ENCODE assay signal across 30 cellular contexts in genomic region chr12:71591601-71592000, GRCh38.
"Had no signal": no experiment of that assay in that cellular context is flagged by ENCODE, and none has a peak within 500 bp of the region (broad histone marks: within the 10 kb centered on the region; RNA-seq: fewer than 3 reads in every experiment).

No MANE protein-coding gene starts in this region.

- DNase-seq: activated CD4-positive, alpha-beta memory T cell treated with anti-CD3 and anti-CD28 coated beads for 36 hours; activated CD4-positive, alpha-beta T cell treated with anti-CD3 and anti-CD28 coated beads, Interleukin-2, amount 10 ng/mL, durations not matched to agents 24 days and 14 days; activated CD8-positive, alpha-beta memory T cell treated with anti-CD3 and anti-CD28 coated beads, Interleukin-2, amount 50 U/mL, for 48 hours; activated gamma-delta T cell; activated naive CD4-positive, alpha-beta T cell treated with anti-CD3 and anti-CD28 coated beads, Interleukin-2, amount 10 ng/mL, durations not matched to agents 7 days and 5 days; activated naive CD8-positive, alpha-beta T cell treated with anti-CD3 and anti-CD28 coated beads, Interleukin-2, amount 10 ng/mL, durations not matched to agents 7 days and 5 days; activated T-cell treated with anti-CD3 and anti-CD28 coated beads, Interleukin-2, amount 50 U/mL, for 24 hours; brain microvascular endothelial cell; foreskin fibroblast; head of caudate nucleus; hypothalamus; midbrain; naive thymus-derived CD8-positive, alpha-beta T cell; occipital lobe; psoas muscle; stimulated activated CD4-positive, alpha-beta T cell treated with anti-CD3 and anti-CD28 coated beads, Interleukin-1b, Interleukin-23, amount 100 ng/mL, for 48 hours; stimulated activated CD4-positive, alpha-beta T cell treated with anti-CD3 and anti-CD28 coated beads, Interleukin-4, amount 100 ng/mL, for 4 hours; stimulated activated CD8-positive, alpha-beta memory T cell treated with anti-CD3 and anti-CD28 coated beads, Interleukin-4, amount 100 ng/mL, for 48 hours; stimulated activated naive CD8-positive, alpha-beta T cell treated with anti-CD3 and anti-CD28 coated beads, Interleukin-15, amount 100 ng/mL, for 72 hours; substantia nigra; T-helper 1 cell; upper lobe of left lung had no signal

- ATAC-seq: activated CD4-positive, CD25-positive, alpha-beta regulatory T cell treated with anti-CD3 and anti-CD28 coated beads, Interleukin-2, amount 50 U/mL, for 24 hours; esophagus mucosa; naive thymus-derived CD8-positive, alpha-beta T cell; psoas muscle; stimulated activated memory B cell treated with anti-CD40 and anti-IgM and Interleukin-4, amounts not matched to agents 10 μg/mL and 1 μg/mL and 100 μg/mL, for 72 hours; stimulated activated naive CD8-positive, alpha-beta T cell treated with anti-CD3 and anti-CD28 coated beads, Interleukin-15, amount 100 ng/mL, for 72 hours had no signal

- H3K9me3 ChIP-seq: psoas muscle, upper lobe of left lung, vagina had no signal

- FAIRE-seq: astrocyte, keratinocyte had no signal

- H2AFZ ChIP-seq: parathyroid adenoma had no signal

- H3K36me3 ChIP-seq: brain microvascular endothelial cell, upper lobe of left lung, vagina had no signal

- H3K27me3 ChIP-seq: brain microvascular endothelial cell, upper lobe of left lung, vagina had no signal

- H3K79me2 ChIP-seq: parathyroid adenoma had no signal

- H3K9ac ChIP-seq: parathyroid adenoma had no signal

- H3K4me3 ChIP-seq: psoas muscle, smooth muscle cell, upper lobe of left lung, vagina had no signal

- H3K4me1 ChIP-seq: parathyroid adenoma, psoas muscle, upper lobe of left lung, vagina had no signal

- H3K27ac ChIP-seq: brain microvascular endothelial cell, parathyroid adenoma, psoas muscle, upper lobe of left lung, vagina had no signal

- H3K4me2 ChIP-seq: smooth muscle cell had no signal
